Comparison of ENCODE assay signal across 1 cellular context in genomic region chr16:23537390-23537789, GRCh38.
TF ChIP-seq lines count a peak whose summit lies in the region.

No MANE protein-coding gene starts in this region.

TF ChIP-seq in HepG2, 621 proteins besides CTCF, POLR2A, EP300 and RAD21 (continued from another document and continues in another):
- TF ChIP-seq AFF4 (CRISPR knock-in tag; IDR thresholded peaks at IDR 0.05) (no peak), HOMEZ (CRISPR knock-in tag; IDR thresholded peaks at IDR 0.05; ENCODE audit: low read depth) (0 out of 2 replicates have a peak, but pooled peaks have one; percentile 50), ZNF691 (CRISPR knock-in tag; IDR thresholded peaks at IDR 0.05; ENCODE audit: borderline replicate concordance, low read depth) (no peak), ATF5 (CRISPR knock-in tag; IDR thresholded peaks at IDR 0.05; ENCODE audit: low read depth) (no peak), ZBTB3 (CRISPR knock-in tag; IDR thresholded peaks at IDR 0.05; ENCODE audit: borderline replicate concordance, low read depth) (0 out of 2 replicates have a peak, but pooled peaks have one; percentile 50), ZBTB25 (CRISPR knock-in tag; IDR thresholded peaks at IDR 0.05) (no peak), ZNF772 (CRISPR knock-in tag; IDR thresholded peaks at IDR 0.05) (no peak), HDAC1 (CRISPR knock-in tag; IDR thresholded peaks at IDR 0.05) (no peak), ZNF672 (CRISPR knock-in tag; IDR thresholded peaks at IDR 0.05) (no peak), KLF15 (CRISPR knock-in tag; IDR thresholded peaks at IDR 0.05; ENCODE audit: borderline replicate concordance) (no peak), ZFP37 (CRISPR knock-in tag; IDR thresholded peaks at IDR 0.05; ENCODE audit: borderline replicate concordance) (no peak), ZNF660 (CRISPR knock-in tag; IDR thresholded peaks at IDR 0.05; ENCODE audit: borderline replicate concordance, low read depth) (no peak), ZNF556 (CRISPR knock-in tag; IDR thresholded peaks at IDR 0.05; ENCODE audit: borderline replicate concordance) (no peak), HMGXB3 (CRISPR knock-in tag; IDR thresholded peaks at IDR 0.05; ENCODE audit: borderline replicate concordance) (no peak), ZNF12 (CRISPR knock-in tag; IDR thresholded peaks at IDR 0.05) (no peak), PITX1 (CRISPR knock-in tag; IDR thresholded peaks at IDR 0.05) (no peak; the same call in 1 of the 2 replicates), MXD3 (CRISPR knock-in tag; IDR thresholded peaks at IDR 0.05) (no peak), CREB3 (CRISPR knock-in tag; IDR thresholded peaks at IDR 0.05) (no peak), ZSCAN31 (CRISPR knock-in tag; IDR thresholded peaks at IDR 0.05; ENCODE audit: low read depth) (no peak), TCF7 (IDR thresholded peaks at IDR 0.05; ENCODE audit: low read depth) (no peak), IKZF5 (CRISPR knock-in tag; IDR thresholded peaks at IDR 0.05) (peak; percentile 48), HES4 (CRISPR knock-in tag; IDR thresholded peaks at IDR 0.05; ENCODE audit: borderline replicate concordance) (no peak), NKX3-1 (CRISPR knock-in tag; IDR thresholded peaks at IDR 0.05) (no peak), ZNF224 (CRISPR knock-in tag; IDR thresholded peaks at IDR 0.05) (no peak), IRF9 (CRISPR knock-in tag; IDR thresholded peaks at IDR 0.05; ENCODE audit: borderline replicate concordance) (no peak), SRF (IDR thresholded peaks at IDR 0.05; ENCODE audit: low read depth, low read length) (no peak), RXRB (CRISPR knock-in tag; IDR thresholded peaks at IDR 0.05; ENCODE audit: borderline replicate concordance) (no peak), THRA (CRISPR knock-in tag; IDR thresholded peaks at IDR 0.05; ENCODE audit: borderline replicate concordance) (no peak), ZNF674 (CRISPR knock-in tag; IDR thresholded peaks at IDR 0.05; ENCODE audit: low read depth) (no peak), ZBTB4 (CRISPR knock-in tag; IDR thresholded peaks at IDR 0.05; ENCODE audit: borderline replicate concordance) (no peak), ZEB1 (IDR thresholded peaks at IDR 0.05; ENCODE audit: insufficient replicate concordance, low read depth) (no peak), SP5 (CRISPR knock-in tag; IDR thresholded peaks at IDR 0.05; ENCODE audit: borderline replicate concordance, low read depth) (no peak), SYNCRIP (IDR thresholded peaks at IDR 0.05; ENCODE audit: insufficient read depth, low read depth, low read length) (no peak), CENPT (CRISPR knock-in tag; IDR thresholded peaks at IDR 0.05; ENCODE audit: low read depth) (no peak), MTA3 (CRISPR knock-in tag; IDR thresholded peaks at IDR 0.05) (no peak), ZKSCAN8 (CRISPR knock-in tag; IDR thresholded peaks at IDR 0.05; ENCODE audit: borderline replicate concordance) (0 out of 2 replicates have a peak, but pooled peaks have one; percentile 37), ZNF253 (CRISPR knock-in tag; IDR thresholded peaks at IDR 0.05; ENCODE audit: borderline replicate concordance) (no peak)
